In the genomic region with DNA sequence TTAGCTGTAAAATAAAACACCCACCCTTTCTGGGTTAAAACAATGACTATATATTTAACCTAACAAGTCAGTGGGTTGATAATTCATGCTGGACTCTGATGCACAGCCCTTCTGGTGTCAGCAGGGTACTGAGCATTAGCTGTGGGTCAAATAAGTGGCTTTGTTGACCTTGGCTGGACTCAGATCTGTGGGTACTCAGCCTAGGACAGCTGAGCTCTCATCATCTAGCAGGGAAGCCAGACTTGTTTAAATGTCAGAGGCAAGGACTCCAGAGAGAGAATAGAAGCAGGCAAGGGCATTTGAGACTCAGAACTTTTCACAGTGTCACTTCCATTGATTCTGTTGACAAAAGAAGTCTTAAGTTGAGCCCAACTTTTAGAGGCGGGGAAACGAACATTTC, we compare ENCODE assay signal across 20 cellular contexts.
"Had no signal": no experiment of that assay in that cellular context is flagged by ENCODE, and none has a peak within 500 bp of the region (broad histone marks: within the 10 kb centered on the region; RNA-seq: fewer than 3 reads in every experiment).

No MANE protein-coding gene starts in this region.

- H3K9ac ChIP-seq: SK-N-SH had no signal

- H3K4me2 ChIP-seq: SK-N-SH had no signal

- H3K9me2 ChIP-seq: SK-N-SH had no signal

- DNase-seq: KBM-7, MV-4-11, NCI-H1048, NCI-H1105, NCI-H1417, NCI-H1436 treated with DMSO at 0.1 percent for 48 hours, NCI-H1694, NCI-H187 treated with DMSO at 0.1 percent for 48 hours, NCI-H2029 treated with DMSO at 0.1 percent for 48 hours, NCI-H2171 treated with DMSO at 0.1 percent for 48 hours, NCI-H345, NCI-H446 treated with DMSO at 0.1 percent for 48 hours, NCI-H510A treated with DMSO at 0.1 percent for 48 hours, NCI-H526, NCI-H82, RPMI8226, SHP77, SK-N-SH, SW 1271 had no signal

- H3K27ac ChIP-seq: HL-60 had no signal

- H3K9me3 ChIP-seq: SK-N-SH had no signal
